In genomic region chr11:92881940-92882339, GRCh38 we compare ENCODE assay signal across 26 cellular contexts.
"Had no signal": no experiment of that assay in that cellular context is flagged by ENCODE, and none has a peak within 500 bp of the region (broad histone marks: within the 10 kb centered on the region; RNA-seq: fewer than 3 reads in every experiment).

No MANE protein-coding gene starts in this region.

- DNase-seq: naive B cell; naive thymus-derived CD8-positive, alpha-beta T cell; nephron progenitor cell; nucleus accumbens; psoas muscle; right cardiac atrium; right lobe of liver; sigmoid colon; small intestine; stimulated activated CD4-positive, alpha-beta T cell treated with anti-CD3 and anti-CD28 coated beads, Interleukin-15, amount 100 ng/mL, for 24 hours; stimulated activated CD4-positive, alpha-beta T cell treated with anti-CD3 and anti-CD28 coated beads, Interleukin-2, amount 100 ng/mL, for 24 hours; stimulated activated CD4-positive, alpha-beta T cell treated with anti-CD3 and anti-CD28 coated beads, Interleukin-2, amount 100 ng/mL, for 48 hours; stimulated activated CD4-positive, alpha-beta T cell treated with anti-CD3 and anti-CD28 coated beads, Interleukin-4, amount 100 ng/mL, for 24 hours; stimulated activated naive CD4-positive, alpha-beta T cell; stimulated activated naive CD8-positive, alpha-beta T cell treated with anti-CD3 and anti-CD28 coated beads, Interleukin-15, amount 100 ng/mL, for 72 hours; stimulated activated naive CD8-positive, alpha-beta T cell treated with anti-CD3 and anti-CD28 coated beads, Interleukin-15, Interleukin-2, amounts not matched to agents 100 U/mL and 50 U/mL, for 24 hours; substantia nigra; thyroid gland; trophoblast cell; upper lobe of left lung had no signal

- ATAC-seq: naive thymus-derived CD8-positive, alpha-beta T cell; pancreas; psoas muscle; right cardiac atrium; right lobe of liver; stimulated activated effector memory CD8-positive, alpha-beta T cell treated with anti-CD3 and anti-CD28 coated beads, Interleukin-12 subunit alpha, Interleukin-12 subunit beta, amount 100 ng/mL, for 72 hours; stimulated activated naive CD8-positive, alpha-beta T cell treated with anti-CD3 and anti-CD28 coated beads, Interleukin-15, amount 100 ng/mL, for 72 hours; stimulated activated naive CD8-positive, alpha-beta T cell treated with anti-CD3 and anti-CD28 coated beads, Interleukin-15, Interleukin-2, amounts not matched to agents 100 U/mL and 50 U/mL, for 24 hours had no signal

- H3K27ac ChIP-seq: neutrophil, pancreas, psoas muscle, right lobe of liver, sigmoid colon, thoracic aorta, thyroid gland, tibial nerve, upper lobe of left lung, vagina had no signal
